ENCODE assay signal across 1 cellular context in genomic region chr15:85047271-85047948, GRCh38.
TF ChIP-seq lines count a peak whose summit lies in the region.

No MANE protein-coding gene starts in this region.

TF ChIP-seq in GM23338, 12 proteins besides CTCF, POLR2A, EP300 and RAD21 (continued from another document):
- TF ChIP-seq NANOG (IDR thresholded peaks at IDR 0.05; ENCODE audit: borderline replicate concordance) (no peak), ZNF331 (CRISPR knock-in tag; IDR thresholded peaks at IDR 0.05; ENCODE audit: low read depth) (no peak), JUNB (IDR thresholded peaks at IDR 0.05; ENCODE audit: unreplicated experiment) (no peak), REST (IDR thresholded peaks at IDR 0.05; ENCODE audit: unreplicated experiment) (no peak), EZH2phosphoT487 (IDR thresholded peaks at IDR 0.05; ENCODE audit: unreplicated experiment) (no peak)
